In the genomic region with DNA sequence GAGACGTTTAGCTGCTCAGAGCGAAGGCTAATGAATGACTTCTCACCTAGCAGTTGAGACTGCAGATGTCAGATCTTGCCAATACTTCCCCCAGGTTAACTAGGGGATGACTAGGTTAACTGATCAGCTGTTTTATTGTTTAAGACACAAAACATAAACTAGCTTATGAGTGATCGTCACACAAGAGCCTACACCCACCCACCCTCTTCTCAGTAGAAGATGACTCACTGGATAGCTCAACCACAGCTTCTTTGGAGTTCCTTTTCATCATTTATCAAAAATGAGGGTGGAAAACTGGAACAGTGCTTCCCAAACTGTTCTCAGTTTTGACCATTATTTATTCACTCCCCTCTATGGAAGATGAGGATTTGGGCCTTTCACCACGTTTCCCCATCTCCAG, we compare ENCODE assay signal across 21 cellular contexts. TPM values are rescaled to one million over a fixed set of nuclear protein-coding genes. Genes with fewer than 3 reads are reported as not detected.
DNase-seq lines count a peak whose midpoint lies in the region; ATAC-seq and TF ChIP-seq lines count a peak whose summit lies in the region.
"Had no signal": no experiment of that assay in that cellular context is flagged by ENCODE, and none has a peak within 500 bp of the region (broad histone marks: within the 10 kb centered on the region; RNA-seq: fewer than 3 reads in every experiment).

No MANE protein-coding gene starts in this region.

- H3K4me2 ChIP-seq in mammary epithelial cell (ENCODE audit: insufficient read depth, low read depth, low read length) = no peak overlapping the region
- H3K4me2 ChIP-seq: GM23338 had no signal

- BruUV-seq in mammary epithelial cell (replicated peaks; lab: Mats Ljungman, UMichigan) = no TSS peak

- H3K9me3 ChIP-seq in mammary epithelial cell (replicated peaks; ENCODE audit: insufficient read depth, low read length) = no peaks in the 10 kb centered on the region
- H3K9me3 ChIP-seq: testis had no signal

- WGBS in mammary epithelial cell (ENCODE audit: low coverage, missing lambda C conversion rate) = 56% methylated on average over 4 of the region's 4 CpGs

- no peak overlapping the region for H3K27ac ChIP-seq in mammary epithelial cell (ENCODE audit: insufficient read depth, low read depth, low read length)
- H3K27ac ChIP-seq: 22Rv1 had no signal

- peaks cover 0 to 32% of the 10 kb centered on the region in 2 donors for H3K27me3 Mint-ChIP-seq in effector memory CD8-positive, alpha-beta T cell
- H3K27me3 Mint-ChIP-seq: CD4-positive, alpha-beta T cell had no signal

- no peak overlapping the region for H2AFZ ChIP-seq in mammary epithelial cell (ENCODE audit: low read depth, low read length)
- H2AFZ ChIP-seq: GM23338 had no signal

- no peak overlapping the region for H3K9ac ChIP-seq in mammary epithelial cell (ENCODE audit: insufficient read depth, low read length)

- TF ChIP-seq CTCF in mammary epithelial cell (conservative IDR thresholded peaks at IDR 0.05 in 1 of 2, IDR thresholded peaks at IDR 0.05 in 1 of 2; ENCODE audit: extremely low read depth in 1 of 2, insufficient read depth in 1 of 2, low read depth in 1 of 2, low read length in 2 of 2) = no peak

- in situ Hi-C loops in mammary epithelial cell (cut with MboI; ENCODE audit: low sequenced_read_pairs in 2 of 2) = no loop called here

- intact Hi-C loops in mammary epithelial cell (cut with micrococcal nuclease) = no loop called here

- DNase-seq in activated CD4-positive, CD25-positive, alpha-beta regulatory T cell treated with anti-CD3 and anti-CD28 coated beads, Interleukin-2, amount 50 U/mL, for 72 hours = no peak
- DNase-seq in HS-5 (ENCODE audit: low read depth) (peak; percentile 5), mammary epithelial cell (peak; percentile 51), skeletal muscle cell (ENCODE audit: low read depth) (peak; percentile 25)
- DNase-seq in stimulated activated naive CD4-positive, alpha-beta T cell (lab: John Stamatoyannopoulos, UW) = no peak
- no peak for DNase-seq in effector memory CD8-positive, alpha-beta T cell
- DNase-seq: activated B cell treated with CpG ODN at 0.5 μM for 24 hours; activated naive CD8-positive, alpha-beta T cell treated with anti-CD3 and anti-CD28 coated beads, Interleukin-2, amount 10 ng/mL, durations not matched to agents 7 days and 5 days; CD4-positive, alpha-beta T cell; glutamatergic neuron; MV-4-11; NCI-H2081; NCI-H774; T-cell; testis had no signal

- no peak overlapping the region for H3K4me3 ChIP-seq in mammary epithelial cell (replicated peaks in 1 of 3; ENCODE audit: insufficient read depth in 1 of 3, low read depth in 2 of 3, low read length in 3 of 3)
- H3K4me3 ChIP-seq in skeletal muscle cell (ENCODE audit: low read depth, low read length) = no peak overlapping the region
- H3K4me3 ChIP-seq: GM23338, testis had no signal

- no peaks in the 10 kb centered on the region for H3K79me2 ChIP-seq in mammary epithelial cell (ENCODE audit: insufficient read depth, low read length)

- no peaks in the 10 kb centered on the region for H4K20me1 ChIP-seq in mammary epithelial cell (ENCODE audit: insufficient read depth, low read length)

- no peak overlapping the region for H3K4me3 Mint-ChIP-seq in effector memory CD8-positive, alpha-beta T cell
- H3K4me3 Mint-ChIP-seq: activated B cell treated with CpG ODN at 0.5 μM for 24 hours; activated naive CD8-positive, alpha-beta T cell treated with anti-CD3 and anti-CD28 coated beads, Interleukin-2, amount 10 ng/mL, durations not matched to agents 7 days and 5 days; CD4-positive, alpha-beta T cell; GM23338; neural crest cell; T-cell had no signal

- CTCF ChIA-PET in mammary epithelial cell (lab: Charles Lee; ENCODE audit: low non-redundant PET) = no interaction called here

- no peaks in the 10 kb centered on the region for H3K36me3 ChIP-seq in mammary epithelial cell (ENCODE audit: insufficient read depth, low read length)

- no peaks in the 10 kb centered on the region for H3K9me3 Mint-ChIP-seq in effector memory CD8-positive, alpha-beta T cell
- H3K9me3 Mint-ChIP-seq: activated B cell treated with CpG ODN at 0.5 μM for 24 hours; CD4-positive, alpha-beta T cell; GM23338; neural crest cell; T-cell had no signal

- no peak overlapping the region for H3K27ac Mint-ChIP-seq in effector memory CD8-positive, alpha-beta T cell
- H3K27ac Mint-ChIP-seq: activated B cell treated with CpG ODN at 0.5 μM for 24 hours; activated naive CD8-positive, alpha-beta T cell treated with anti-CD3 and anti-CD28 coated beads, Interleukin-2, amount 10 ng/mL, durations not matched to agents 7 days and 5 days; CD4-positive, alpha-beta T cell; GM23338; T-cell had no signal

- H3K36me3 Mint-ChIP-seq in effector memory CD8-positive, alpha-beta T cell (ENCODE audit: insufficient read depth) = no peaks in the 10 kb centered on the region
- H3K36me3 Mint-ChIP-seq: activated naive CD8-positive, alpha-beta T cell treated with anti-CD3 and anti-CD28 coated beads, Interleukin-2, amount 10 ng/mL, durations not matched to agents 7 days and 5 days; T-cell had no signal

- no peaks in the 10 kb centered on the region for H3K27me3 ChIP-seq in mammary epithelial cell (ENCODE audit: insufficient read depth, low read length)
- H3K27me3 ChIP-seq: testis had no signal

- H3K4me1 ChIP-seq in mammary epithelial cell (ENCODE audit: insufficient read depth, low read length) = peaks cover 14% of the 10 kb centered on the region

- peak; percentile 36 to 48 for ATAC-seq in activated CD4-positive, CD25-positive, alpha-beta regulatory T cell treated with anti-CD3 and anti-CD28 coated beads, Interleukin-2, amount 50 U/mL, for 24 hours
- no peak for ATAC-seq in HG03135 (IDR thresholded peaks at IDR 0.05; ENCODE audit: unreplicated experiment)
- no peak for ATAC-seq in effector memory CD8-positive, alpha-beta T cell (replicated peaks)
- ATAC-seq: GM23338, T-cell had no signal

- dilution Hi-C loops in mammary epithelial cell (cut with HindIII; ENCODE audit: low sequenced_read_pairs) = loop anchor here (10.0 kb wide), 1 partner anchor 101 kb away; a partner anchor contains a TSS

- H3K4me1 Mint-ChIP-seq in effector memory CD8-positive, alpha-beta T cell (ENCODE audit: low read depth in 2 of 2) = peaks cover 0 to 4% of the 10 kb centered on the region in 2 donors
- H3K4me1 Mint-ChIP-seq: activated B cell treated with CpG ODN at 0.5 μM for 24 hours, neural crest cell had no signal

RNA-seq across cellular contexts. Expression of a gene that starts 25.2 kb away (rescaled TPM):
- total RNA-seq in mammary epithelial cell = 1 to 10 TPM; 1.1 to 2.5 TPM
- polyA plus RNA-seq in mammary epithelial cell = 0.20 TPM
- not detected for polyA minus RNA-seq in mammary epithelial cell
- total RNA-seq: activated B cell treated with CpG ODN at 0.5 μM for 24 hours; activated naive CD8-positive, alpha-beta T cell treated with anti-CD3 and anti-CD28 coated beads, Interleukin-2, amount 10 ng/mL, durations not matched to agents 7 days and 5 days; G401 had no signal

Comparison
In these comparisons a context has a peak if more than half of its experiments do, and no peak if none do; other contexts are left out.
1. ATAC-seq: peak in activated CD4-positive, CD25-positive, alpha-beta regulatory T cell treated with anti-CD3 and anti-CD28 coated beads, Interleukin-2, amount 50 U/mL, for 24 hours (2 of 2); none in HG03135 (single experiment) and effector memory CD8-positive, alpha-beta T cell (single experiment).
2. DNase-seq: peak in HS-5 (single experiment), mammary epithelial cell (single experiment) and skeletal muscle cell (single experiment); none in activated CD4-positive, CD25-positive, alpha-beta regulatory T cell treated with anti-CD3 and anti-CD28 coated beads, Interleukin-2, amount 50 U/mL, for 72 hours (single experiment), stimulated activated naive CD4-positive, alpha-beta T cell (0 of 6) and effector memory CD8-positive, alpha-beta T cell (0 of 3).